Comparison of ENCODE assay signal across 2 cellular contexts in genomic region chr3:4332111-4332510, GRCh38.
TF ChIP-seq lines count a peak whose summit lies in the region.

No MANE protein-coding gene starts in this region.

TF ChIP-seq in HepG2, 621 proteins besides CTCF, POLR2A, EP300 and RAD21:
- TF ChIP-seq ELF4 (CRISPR knock-in tag; IDR thresholded peaks at IDR 0.05; ENCODE audit: borderline replicate concordance) = 0 out of 2 replicates have a peak, but pooled peaks have one; percentile 40
- no peak for TF ChIP-seq ZSCAN21 (CRISPR knock-in tag; IDR thresholded peaks at IDR 0.05; ENCODE audit: borderline replicate concordance)

TF ChIP-seq in K562, 482 proteins besides CTCF, POLR2A, EP300 and RAD21:
- TF ChIP-seq HCFC1 (IDR thresholded peaks at IDR 0.05; ENCODE audit: low read depth, low read length) = no peak
- no peak for TF ChIP-seq BRD4 (IDR thresholded peaks at IDR 0.05)
- no peak for TF ChIP-seq ZNF584 (CRISPR knock-in tag; IDR thresholded peaks at IDR 0.05; ENCODE audit: low read depth)
- no peak for TF ChIP-seq HNRNPH1 (optimal IDR thresholded peaks at IDR 0.05; ENCODE audit: low read depth, low read length)
- TF ChIP-seq ZNF436 (CRISPR knock-in tag; IDR thresholded peaks at IDR 0.05) = no peak
- TF ChIP-seq ZNF717 (CRISPR knock-in tag; IDR thresholded peaks at IDR 0.05) = no peak
- no peak for TF ChIP-seq DDX20 (tag; IDR thresholded peaks at IDR 0.05; ENCODE audit: low read depth)
- no peak for TF ChIP-seq MCM2 (IDR thresholded peaks at IDR 0.05; ENCODE audit: low read depth)
- no peak for TF ChIP-seq ZNF165 (CRISPR knock-in tag; IDR thresholded peaks at IDR 0.05; ENCODE audit: borderline replicate concordance)
- TF ChIP-seq ATF1 (CRISPR knock-in tag; IDR thresholded peaks at IDR 0.05) = no peak
- TF ChIP-seq ATF1 (tag; IDR thresholded peaks at IDR 0.05) = no peak
- TF ChIP-seq NFIC (IDR thresholded peaks at IDR 0.05) = no peak
- no peak for TF ChIP-seq BCOR (IDR thresholded peaks at IDR 0.05)
